In the genomic region with DNA sequence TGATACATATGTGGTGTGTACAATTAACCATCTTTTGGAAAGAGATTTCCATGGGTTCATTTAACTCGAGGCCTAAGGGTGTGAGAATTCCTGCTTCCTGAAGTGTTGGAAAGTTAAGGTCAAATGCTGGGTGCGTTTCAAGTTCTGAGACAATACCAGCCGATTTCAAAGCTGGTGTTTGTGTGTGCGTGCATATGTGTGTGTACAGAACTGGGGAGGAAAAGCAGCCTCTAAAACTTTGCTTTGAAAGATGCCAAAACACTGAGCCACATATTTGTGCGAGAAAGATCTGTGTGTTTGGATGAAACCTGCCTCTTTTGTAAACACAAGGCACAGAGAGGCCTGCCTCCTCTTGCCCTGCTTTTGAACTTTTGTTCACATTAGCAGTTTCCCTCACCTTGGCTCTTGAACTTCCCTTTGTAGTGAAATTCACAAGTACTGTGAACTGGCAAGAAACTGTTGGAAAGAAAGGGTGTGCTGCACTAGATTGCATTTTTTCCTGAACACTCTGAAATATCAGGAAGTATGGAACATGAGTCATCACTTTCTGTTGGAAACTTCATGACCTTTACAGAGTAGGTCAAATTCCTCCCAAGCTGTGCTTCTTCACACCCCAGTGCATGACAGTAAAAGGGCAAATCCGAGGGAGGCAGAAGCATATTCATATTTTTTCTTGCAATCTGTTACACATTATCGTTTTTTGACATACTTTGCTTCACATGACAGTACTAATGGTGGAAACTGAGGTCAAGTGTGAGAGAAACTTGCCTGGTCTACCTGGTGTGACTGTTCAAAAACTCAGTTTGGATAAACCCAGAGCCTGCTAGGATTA, we compare ENCODE assay signal across 9 cellular contexts. TPM values are rescaled to one million over a fixed set of nuclear protein-coding genes. Genes with fewer than 3 reads are reported as not detected.
DNase-seq lines count a peak whose midpoint lies in the region; ATAC-seq, FAIRE-seq and TF ChIP-seq lines count a peak whose summit lies in the region.
"Had no signal": no experiment of that assay in that cellular context is flagged by ENCODE, and none has a peak within 500 bp of the region (broad histone marks: within the 10 kb centered on the region; RNA-seq: fewer than 3 reads in every experiment).

No MANE protein-coding gene starts in this region.

- FAIRE-seq in K562 (lab: Jason Lieb, UNC): peak; percentile 90

- 34% methylated on average over 7 of the region's 7 CpGs for WGBS in K562 (ENCODE audit: insufficient coverage, low coverage, missing lambda C conversion rate)
- WGBS in stomach, 5 donors: 9 to 21% (median 13%) methylated on average over 7 of the region's 7 CpGs

- TF ChIP-seq CTCF in HFFc6 (IDR thresholded peaks at IDR 0.05) (no peak), K562 (IDR thresholded peaks at IDR 0.05 in 2 of 3, conservative IDR thresholded peaks at IDR 0.05 in 1 of 3; ENCODE audit: insufficient read depth in 2 of 3, low read depth in 1 of 3, low read length in 3 of 3) (no peak), kidney epithelial cell (IDR thresholded peaks at IDR 0.05; ENCODE audit: insufficient read depth, low read length, poor library complexity, severe bottlenecking) (no peak), stomach (IDR thresholded peaks at IDR 0.05) (no peak), CD14-positive monocyte (IDR thresholded peaks at IDR 0.05) (no peak)

- TF ChIP-seq EP300 in K562 (IDR thresholded peaks at IDR 0.05; ENCODE audit: low read length): peak; percentile 55; the same call in 1 of the 2 replicates
- TF ChIP-seq EP300 in stomach (IDR thresholded peaks at IDR 0.05): no peak

- H3K27ac ChIP-seq in K562 (ENCODE audit: extremely low read depth, low read depth, low read length) (peak overlapping the region; percentile 77), stomach (peak overlapping the region; percentile 46 to 81 (median 75))

- DNase-seq in HFFc6: peak; percentile 84
- peak; percentile 15 to 68 (median 20) for DNase-seq in K562 (ENCODE audit: extremely low read depth in 1 of 4, low spot score in 3 of 4)
- peak; percentile 90 for DNase-seq in kidney epithelial cell (ENCODE audit: low read depth)
- DNase-seq in stomach: no peak
- DNase-seq in Ammon's horn (ENCODE audit: low spot score): no peak
- DNase-seq in CD14-positive monocyte (ENCODE audit: low spot score): no peak
- DNase-seq in stimulated activated CD8-positive, alpha-beta memory T cell treated with anti-CD3 and anti-CD28 coated beads, Interleukin-4, amount 100 ng/mL, for 48 hours: no peak
- DNase-seq in activated CD4-positive, CD25-positive, alpha-beta regulatory T cell treated with anti-CD3 and anti-CD28 coated beads, Interleukin-2, amount 50 U/mL, for 72 hours: no peak

- peak overlapping the region; percentile 95 for H3K27ac Mint-ChIP-seq in HFFc6
- H3K27ac Mint-ChIP-seq in CD14-positive monocyte: peak overlapping the region in 1 of 7 donors; percentile 6
- H3K27ac Mint-ChIP-seq: stimulated activated naive CD8-positive, alpha-beta T cell treated with anti-CD3 and anti-CD28 coated beads, Interleukin-15, Interleukin-2, amounts not matched to agents 100 ng/mL and 50 ng/mL, for 24 hours had no signal

- no peak for TF ChIP-seq RAD21 in K562 (CRISPR knock-in tag; conservative IDR thresholded peaks at IDR 0.05 in 1 of 2, IDR thresholded peaks at IDR 0.05 in 1 of 2)

- H3K4me3 ChIP-seq in K562: no peak overlapping the region
- no peak overlapping the region for H3K4me3 ChIP-seq in kidney epithelial cell (ENCODE audit: low read depth, low read length)
- H3K4me3 ChIP-seq in stomach: no peak overlapping the region

- no peaks in the 10 kb centered on the region for H3K9me3 ChIP-seq in K562 (replicated peaks; ENCODE audit: control insufficient read depth, insufficient read depth, low read depth, low read length)
- H3K9me3 ChIP-seq in stomach: no peaks in the 10 kb centered on the region

- peak overlapping the region; percentile 9 to 54; a peak in 3 of 4 replicates for H3K9ac ChIP-seq in K562 (ENCODE audit: insufficient read depth in 1 of 2, low read depth in 2 of 2, low read length in 2 of 2)

- H2AFZ ChIP-seq in K562 (ENCODE audit: low read depth, low read length): peak overlapping the region; percentile 82

- intact Hi-C loops in K562 (cut with micrococcal nuclease): loop anchor here (2.0 to 10.0 kb wide), 4 partner anchors 30 to 158 kb away; no protein-coding TSS in a partner anchor
- intact Hi-C loops in stomach (cut with DNase I; ENCODE audit: low total_unique reads): no loop called here
- intact Hi-C loops in CD14-positive monocyte (cut with micrococcal nuclease): no loop called here

- H3K4me1 ChIP-seq in K562 (replicated peaks in 1 of 2; ENCODE audit: control insufficient read depth in 2 of 2, insufficient read depth in 2 of 2, low read length in 2 of 2): peaks cover 5 to 33% of the 10 kb centered on the region in 2 experiments; a peak in 3 of 5 replicates
- peaks cover 5 to 40% (median 24%) of the 10 kb centered on the region in 4 donors for H3K4me1 ChIP-seq in stomach

- in situ Hi-C loops in K562 (cut with MboI): no loop called here

- CTCF ChIA-PET in K562 (lab: Yijun Ruan, JAX; ENCODE audit: low intra/inter-chr PET ratio): no interaction called here

- H3K36me3 ChIP-seq in K562 (ENCODE audit: control insufficient read depth, insufficient read depth, low read length) (peaks cover 11% of the 10 kb centered on the region; the same call in 2 of the 3 replicates), kidney epithelial cell (ENCODE audit: control insufficient read depth, insufficient read depth, low read length) (no peaks in the 10 kb centered on the region), stomach (no peaks in the 10 kb centered on the region)

- no peaks in the 10 kb centered on the region for H4K20me1 ChIP-seq in K562 (replicated peaks; ENCODE audit: control insufficient read depth, insufficient read depth, low read length)

- peak; percentile 46 for ATAC-seq in K562

- no peaks in the 10 kb centered on the region for H3K9me3 Mint-ChIP-seq in HFFc6
- peaks cover 0 to 3% (median 0%) of the 10 kb centered on the region in 7 donors for H3K9me3 Mint-ChIP-seq in CD14-positive monocyte
- H3K9me3 Mint-ChIP-seq: stimulated activated naive CD8-positive, alpha-beta T cell treated with anti-CD3 and anti-CD28 coated beads, Interleukin-15, Interleukin-2, amounts not matched to agents 100 ng/mL and 50 ng/mL, for 24 hours had no signal

- H3K4me3 Mint-ChIP-seq in HFFc6 (peak overlapping the region; percentile 67), CD14-positive monocyte (no peak overlapping the region)
- H3K4me3 Mint-ChIP-seq: stimulated activated naive CD8-positive, alpha-beta T cell treated with anti-CD3 and anti-CD28 coated beads, Interleukin-15, Interleukin-2, amounts not matched to agents 100 ng/mL and 50 ng/mL, for 24 hours had no signal

- no peaks in the 10 kb centered on the region for H3K27me3 Mint-ChIP-seq in HFFc6 (ENCODE audit: insufficient read depth)
- H3K27me3 Mint-ChIP-seq in CD14-positive monocyte (ENCODE audit: low read depth in 3 of 3): no peaks in the 10 kb centered on the region

- no peak for TF ChIP-seq POLR2A in K562 (conservative IDR thresholded peaks at IDR 0.05)
- TF ChIP-seq POLR2A in stomach (IDR thresholded peaks at IDR 0.05): no peak

- H3K27me3 ChIP-seq in K562 (ENCODE audit: control insufficient read depth in 2 of 2, insufficient read depth in 2 of 2, low read length in 2 of 2): no peaks in the 10 kb centered on the region
- no peaks in the 10 kb centered on the region for H3K27me3 ChIP-seq in kidney epithelial cell (ENCODE audit: control insufficient read depth, insufficient read depth, low read length)
- no peaks in the 10 kb centered on the region for H3K27me3 ChIP-seq in stomach

- peaks cover 28% of the 10 kb centered on the region; the same call in 2 of the 3 replicates for H3K79me2 ChIP-seq in K562 (ENCODE audit: control insufficient read depth, insufficient read depth, low read length)

- POLR2A ChIA-PET in K562 (lab: Yijun Ruan, JAX): no interaction called here

- no TSS peak for BruUV-seq in K562 (replicated peaks; lab: Mats Ljungman, UMichigan)

- H3K4me1 Mint-ChIP-seq in HFFc6 (ENCODE audit: low read depth): peaks cover 80% of the 10 kb centered on the region
- H3K4me1 Mint-ChIP-seq in CD14-positive monocyte: peaks cover 16% of the 10 kb centered on the region

- H3K4me2 ChIP-seq in K562 (ENCODE audit: insufficient read depth, low read length): peak overlapping the region; percentile 43

- H3K36me3 Mint-ChIP-seq in HFFc6 (ENCODE audit: low read depth): peaks cover 5% of the 10 kb centered on the region; the same call in 1 of the 2 replicates
- no peaks in the 10 kb centered on the region for H3K36me3 Mint-ChIP-seq in CD14-positive monocyte

- H3K9me1 ChIP-seq in K562 (ENCODE audit: control insufficient read depth, insufficient read depth, low read length): no peaks in the 10 kb centered on the region

RNA-seq across cellular contexts. Expression of a gene that starts 20.0 kb away (rescaled TPM):
- total RNA-seq in HFFc6 (2021; fragmentation: NEBNext Ultra II Directional; extraction: Animal tissue kit (Norgen Biotek cat#: 25700)): 10 to 100 TPM in 4 of 6 experiments, 1 to 10 TPM in 2; 3.1 to 15.9 (median 14.5) TPM
- total RNA-seq in K562 (2011; cell fraction: chromatin; rRNA removed; ENCODE audit: low replicate concordance): 11.7 and 16.8 TPM in 2 replicates
- total RNA-seq in K562 (2011; cell fraction: nucleolus; rRNA removed): 12.2 and 13.9 TPM in 2 replicates
- 12.6 and 12.7 TPM in 2 replicates for total RNA-seq in K562 (2011; cell fraction: nucleoplasm; rRNA removed)
- 65.1 and 71.8 TPM in 2 replicates for total RNA-seq in K562 (2014; rRNA removed)
- 81.0 and 86.4 TPM in 2 replicates for total RNA-seq in K562 (2014; rRNA removed; fragmentation: Illumina TruSeq; extraction: Trizol)
- 87.7 and 92.4 TPM in 2 replicates for total RNA-seq in K562 (2015; rRNA removed; fragmentation: Illumina TruSeq; extraction: Trizol)
- total RNA-seq in K562 (2021): 70.5 and 74.6 TPM in 2 replicates
- 29.3 and 43.5 TPM in 2 replicates for polyA plus RNA-seq in K562 (2011; rRNA removed)
- 22.5 and 40.5 TPM in 2 replicates for polyA plus RNA-seq in K562 (2011; cell fraction: cytosol; rRNA removed)
- polyA plus RNA-seq in K562 (2011; cell fraction: nucleus; rRNA removed): 14.2 and 19.0 TPM in 2 replicates
- polyA plus RNA-seq in K562 (2012): 44.5 and 64.1 TPM in 2 replicates
- polyA plus RNA-seq in K562 (2014; fragmentation: Illumina TruSeq; extraction: Trizol): 66.6 and 73.8 TPM in 2 replicates
- 10 to 100 TPM; 20.6 to 31.5 TPM for polyA plus RNA-seq in K562 (2014; fragmentation: Nextera tagmentation; extraction: Ambion mirVana)
- 63.4 and 69.0 TPM in 2 replicates for polyA plus RNA-seq in K562 (2014; rRNA removed)
- 31.3 and 39.1 TPM in 2 replicates for polyA minus RNA-seq in K562 (2011; rRNA and poly(A)+ RNA removed)
- 23.3 and 34.4 TPM in 2 replicates for polyA minus RNA-seq in K562 (2011; cell fraction: cytosol; rRNA and poly(A)+ RNA removed)
- 26.5 and 38.9 TPM in 2 replicates for polyA minus RNA-seq in K562 (2011; cell fraction: nucleus; rRNA and poly(A)+ RNA removed)
- total RNA-seq in kidney epithelial cell: 0.21 and 0.62 TPM in 2 replicates
- total RNA-seq in stomach: 10 to 100 TPM in 3 of 5 donors, 1 to 10 TPM in 2; 5.8 to 46.3 (median 19.4) TPM
- 10 to 100 TPM in 2 of 3 donors, 1 to 10 TPM in 1; 6.2 to 13.9 (median 13.6) TPM for polyA plus RNA-seq in stomach
- 1 to 10 TPM; 1.2 to 3.1 TPM for polyA plus RNA-seq in CD14-positive monocyte

Comparison
In these comparisons a context has a peak if more than half of its experiments do, and no peak if none do; other contexts are left out.
1. DNase-seq: peak in HFFc6 (single experiment), K562 (4 of 4) and kidney epithelial cell (single experiment); none in stomach (single experiment), Ammon's horn (single experiment), CD14-positive monocyte (single experiment), stimulated activated CD8-positive, alpha-beta memory T cell treated with anti-CD3 and anti-CD28 coated beads, Interleukin-4, amount 100 ng/mL, for 48 hours (single experiment) and activated CD4-positive, CD25-positive, alpha-beta regulatory T cell treated with anti-CD3 and anti-CD28 coated beads, Interleukin-2, amount 50 U/mL, for 72 hours (single experiment).